In genomic region chr9:122897969-122898368, GRCh38 we compare ENCODE assay signal across 15 cellular contexts. TPM values are rescaled to one million over a fixed set of nuclear protein-coding genes. Genes with fewer than 3 reads are reported as not detected.
DNase-seq lines count a peak whose midpoint lies in the region; ATAC-seq, FAIRE-seq and TF ChIP-seq lines count a peak whose summit lies in the region.
"Had no signal": no experiment of that assay in that cellular context is flagged by ENCODE, and none has a peak within 500 bp of the region (broad histone marks: within the 10 kb centered on the region; RNA-seq: fewer than 3 reads in every experiment).

No MANE protein-coding gene starts in this region.

- H3K79me2 ChIP-seq in keratinocyte (ENCODE audit: control insufficient read depth, insufficient read depth, low read length): peaks cover 71% of the 10 kb centered on the region

- intact Hi-C loops in activated CD8-positive, alpha-beta T cell treated with anti-CD3 and anti-CD28 coated beads for 36 hours (cut with micrococcal nuclease): no loop called here

- CTCF ChIA-PET in activated CD8-positive, alpha-beta T cell treated with anti-CD3 and anti-CD28 coated beads for 36 hours (lab: Charles Lee): interaction anchor here (0.9 to 1.6 kb wide), 3 partner anchors 8 to 93 kb away, joined by 3 to 4 read pairs (median 3); no protein-coding TSS in a partner anchor

- dilution Hi-C loops in keratinocyte (cut with MboI; ENCODE audit: extremely low pct_ligation_motif_present, low sequenced_read_pairs): no loop called here

- POLR2A ChIA-PET in activated CD8-positive, alpha-beta T cell treated with anti-CD3 and anti-CD28 coated beads for 36 hours (lab: Charles Lee): no interaction called here

- no peak overlapping the region for H3K4me3 Mint-ChIP-seq in activated CD8-positive, alpha-beta T cell treated with anti-CD3 and anti-CD28 coated beads for 36 hours

- no peak for TF ChIP-seq CTCF in activated CD8-positive, alpha-beta T cell treated with anti-CD3 and anti-CD28 coated beads for 36 hours (IDR thresholded peaks at IDR 0.05)
- TF ChIP-seq CTCF in keratinocyte (optimal IDR thresholded peaks at IDR 0.05 in 1 of 3, IDR thresholded peaks at IDR 0.05 in 1 of 3, conservative IDR thresholded peaks at IDR 0.05 in 1 of 3; ENCODE audit: extremely low read depth in 1 of 3, insufficient read depth in 2 of 3, low read length in 3 of 3) (no peak), omental fat pad (IDR thresholded peaks at IDR 0.05) (no peak)

- peak overlapping the region; percentile 50 for H3K27ac Mint-ChIP-seq in activated CD8-positive, alpha-beta T cell treated with anti-CD3 and anti-CD28 coated beads for 36 hours

- H3K9me1 ChIP-seq in keratinocyte (ENCODE audit: control insufficient read depth, extremely low read depth, insufficient read depth, low read length): no peaks in the 10 kb centered on the region

- peaks cover 31% of the 10 kb centered on the region for H3K4me1 Mint-ChIP-seq in activated CD8-positive, alpha-beta T cell treated with anti-CD3 and anti-CD28 coated beads for 36 hours (ENCODE audit: low read depth)

- H3K27me3 ChIP-seq in BLaER1 (no peaks in the 10 kb centered on the region), keratinocyte (ENCODE audit: control insufficient read depth, extremely low read depth, insufficient read depth, low read length) (no peaks in the 10 kb centered on the region)

- H3K27ac ChIP-seq in BLaER1 (no peak overlapping the region), keratinocyte (ENCODE audit: control insufficient read depth, insufficient read depth, low read length) (peak overlapping the region; percentile 38)
- H3K27ac ChIP-seq: WERI-Rb-1 had no signal

- H3K9me3 ChIP-seq in BLaER1 (no peaks in the 10 kb centered on the region), keratinocyte (ENCODE audit: control insufficient read depth, low read depth, low read length) (no peaks in the 10 kb centered on the region)

- no peak overlapping the region for H2AFZ ChIP-seq in keratinocyte (ENCODE audit: control insufficient read depth, low read length)

- no peak for ATAC-seq in activated CD8-positive, alpha-beta T cell treated with anti-CD3 and anti-CD28 coated beads for 36 hours
- no peak for ATAC-seq in omental fat pad (ENCODE audit: low FRiP score)

- H3K9me3 Mint-ChIP-seq in activated CD8-positive, alpha-beta T cell treated with anti-CD3 and anti-CD28 coated beads for 36 hours: no peaks in the 10 kb centered on the region

- H3K36me3 ChIP-seq in BLaER1 (peaks cover 46% of the 10 kb centered on the region), keratinocyte (ENCODE audit: control insufficient read depth in 2 of 2, extremely low read depth in 1 of 2, insufficient read depth in 2 of 2, low read length in 2 of 2) (peaks cover 3 to 9% of the 10 kb centered on the region in 2 experiments)

- H4K20me1 ChIP-seq in BLaER1 (peaks cover 98% of the 10 kb centered on the region), keratinocyte (ENCODE audit: control insufficient read depth, extremely low read depth, insufficient read depth, low read length) (no peaks in the 10 kb centered on the region)

- DNase-seq in GM19239 (ENCODE audit: insufficient read length, low spot score): no peak
- no peak for DNase-seq in activated CD8-positive, alpha-beta T cell treated with anti-CD3 and anti-CD28 coated beads for 36 hours
- DNase-seq in keratinocyte (ENCODE audit: low read depth, low spot score): no peak
- DNase-seq in NCI-H446 (lab: John Stamatoyannopoulos, UW): no peak
- no peak for DNase-seq in omental fat pad (ENCODE audit: low spot score)
- DNase-seq in medulla oblongata (ENCODE audit: extremely low spot score): no peak
- no peak for DNase-seq in NCI-H1105 (lab: John Stamatoyannopoulos, UW)
- DNase-seq: effector CD8-positive, alpha-beta T cell; NCI-H2171 treated with DMSO at 0.1 percent for 48 hours; retina; stimulated activated CD4-positive, alpha-beta T cell treated with anti-CD3 and anti-CD28 coated beads, Interleukin-4, amount 100 ng/mL, for 24 hours; stimulated activated naive CD4-positive, alpha-beta T cell treated with Interleukin-2 at 50 U/mL for 16 hours had no signal

- peaks cover 22% of the 10 kb centered on the region for H3K36me3 Mint-ChIP-seq in activated CD8-positive, alpha-beta T cell treated with anti-CD3 and anti-CD28 coated beads for 36 hours (ENCODE audit: low read depth)

- H3K9ac ChIP-seq in BLaER1: no peak overlapping the region
- peak overlapping the region; percentile 7 for H3K9ac ChIP-seq in keratinocyte (ENCODE audit: control insufficient read depth, extremely low read depth, insufficient read depth, low read length)

- H3K4me1 ChIP-seq in BLaER1 (peaks cover 50% of the 10 kb centered on the region), keratinocyte (ENCODE audit: control insufficient read depth, extremely low read depth, insufficient read depth, low read length) (peaks cover 12% of the 10 kb centered on the region)

- no peak overlapping the region for H3K4me3 ChIP-seq in BLaER1
- no peak overlapping the region for H3K4me3 ChIP-seq in keratinocyte (ENCODE audit: control insufficient read depth in 2 of 3, extremely low read depth in 1 of 3, insufficient read depth in 2 of 3, low read depth in 1 of 3, low read length in 3 of 3)

- no peaks in the 10 kb centered on the region for H3K27me3 Mint-ChIP-seq in activated CD8-positive, alpha-beta T cell treated with anti-CD3 and anti-CD28 coated beads for 36 hours

- H3K4me2 ChIP-seq in BLaER1 (peak overlapping the region; percentile 7), keratinocyte (ENCODE audit: control insufficient read depth, extremely low read depth, insufficient read depth, low read depth, low read length) (peak overlapping the region; percentile 31)

- FAIRE-seq in GM19239 (lab: Jason Lieb, UNC) (peak; percentile 60), keratinocyte (lab: Jason Lieb, UNC) (no peak)
- FAIRE-seq: frontal cortex had no signal

RNA-seq across cellular contexts. Expression of gene RC3H2, which starts 7.2 kb away (rescaled TPM):
- total RNA-seq in activated CD8-positive, alpha-beta T cell treated with anti-CD3 and anti-CD28 coated beads for 36 hours: 10 to 100 TPM; 22.7 to 22.8 TPM
- 31.0 to 35.0 TPM (median 34.2 TPM) in 3 replicates for polyA plus RNA-seq in keratinocyte
- polyA plus RNA-seq in keratinocyte (2011; ENCODE audit: low read depth): 15.1 TPM
- polyA plus RNA-seq in keratinocyte (2011; cell fraction: cytosol; rRNA removed): 19.9 and 37.4 TPM in 2 replicates
- 28.8 and 32.6 TPM in 2 replicates for polyA plus RNA-seq in keratinocyte (2011; cell fraction: nucleus; rRNA removed)
- polyA plus RNA-seq in keratinocyte (2012; ENCODE audit: low replicate concordance): 15.4 and 23.0 TPM in 2 replicates
- polyA minus RNA-seq in keratinocyte: 30.9 to 108 TPM (median 90.8 TPM) in 3 replicates
- polyA minus RNA-seq in keratinocyte (2011; cell fraction: cytosol; rRNA and poly(A)+ RNA removed): 55.1 TPM
- 53.1 and 89.8 TPM in 2 replicates for polyA minus RNA-seq in keratinocyte (2011; cell fraction: nucleus; rRNA and poly(A)+ RNA removed)
- total RNA-seq in omental fat pad: 10 to 100 TPM; 30.5 to 63.5 (median 41.3) TPM

RNA-seq across cellular contexts. Expression of gene ZBTB6, which starts 15.2 kb away (rescaled TPM):
- 1 to 10 TPM; 9.7 to 9.8 TPM for total RNA-seq in activated CD8-positive, alpha-beta T cell treated with anti-CD3 and anti-CD28 coated beads for 36 hours
- 4.9 to 7.3 TPM (median 5.7 TPM) in 3 replicates for polyA plus RNA-seq in keratinocyte
- polyA plus RNA-seq in keratinocyte (2011; ENCODE audit: low read depth): 2.5 TPM
- 2.1 and 4.8 TPM in 2 replicates for polyA plus RNA-seq in keratinocyte (2011; cell fraction: cytosol; rRNA removed)
- polyA plus RNA-seq in keratinocyte (2011; cell fraction: nucleus; rRNA removed): 4.5 and 5.5 TPM in 2 replicates
- polyA plus RNA-seq in keratinocyte (2012; ENCODE audit: low replicate concordance): 3.6 and 6.3 TPM in 2 replicates
- polyA minus RNA-seq in keratinocyte: 1.0 to 9.0 TPM (median 6.3 TPM) in 3 replicates
- 3.5 TPM for polyA minus RNA-seq in keratinocyte (2011; cell fraction: cytosol; rRNA and poly(A)+ RNA removed)
- polyA minus RNA-seq in keratinocyte (2011; cell fraction: nucleus; rRNA and poly(A)+ RNA removed): 7.1 and 12.3 TPM in 2 replicates
- total RNA-seq in omental fat pad: 10 to 100 TPM in 1 of 4 donors, 1 to 10 TPM in 3; 4.7 to 11.5 (median 7.2) TPM

RNA-seq across cellular contexts. Expression of gene ZBTB26, which starts 33.3 kb away (rescaled TPM):
- 1 to 10 TPM; 5.3 to 6.2 TPM for total RNA-seq in activated CD8-positive, alpha-beta T cell treated with anti-CD3 and anti-CD28 coated beads for 36 hours
- 2.4 to 4.1 TPM (median 2.7 TPM) in 3 replicates for polyA plus RNA-seq in keratinocyte
- 0.65 TPM for polyA plus RNA-seq in keratinocyte (2011; ENCODE audit: low read depth)
- polyA plus RNA-seq in keratinocyte (2011; cell fraction: cytosol; rRNA removed): 1.1 and 2.2 TPM in 2 replicates
- 6.1 and 7.3 TPM in 2 replicates for polyA plus RNA-seq in keratinocyte (2011; cell fraction: nucleus; rRNA removed)
- polyA plus RNA-seq in keratinocyte (2012; ENCODE audit: low replicate concordance): 1.4 and 1.5 TPM in 2 replicates
- 0.26 to 3.8 TPM (median 2.4 TPM) in 3 replicates for polyA minus RNA-seq in keratinocyte
- 0.77 TPM for polyA minus RNA-seq in keratinocyte (2011; cell fraction: cytosol; rRNA and poly(A)+ RNA removed)
- polyA minus RNA-seq in keratinocyte (2011; cell fraction: nucleus; rRNA and poly(A)+ RNA removed): 2.1 and 3.3 TPM in 2 replicates
- total RNA-seq in omental fat pad: 1 to 10 TPM; 3.1 to 7.3 (median 3.6) TPM

RNA-seq across cellular contexts. Expression of gene RABGAP1, which starts 42.9 kb away (rescaled TPM):
- total RNA-seq in activated CD8-positive, alpha-beta T cell treated with anti-CD3 and anti-CD28 coated beads for 36 hours: 10 to 100 TPM; 19.8 to 22.0 TPM
- 32.9 to 40.6 TPM (median 34.1 TPM) in 3 replicates for polyA plus RNA-seq in keratinocyte
- 64.4 TPM for polyA plus RNA-seq in keratinocyte (2011; ENCODE audit: low read depth)
- 18.3 and 36.3 TPM in 2 replicates for polyA plus RNA-seq in keratinocyte (2011; cell fraction: cytosol; rRNA removed)
- 41.7 and 47.8 TPM in 2 replicates for polyA plus RNA-seq in keratinocyte (2011; cell fraction: nucleus; rRNA removed)
- 21.8 and 23.2 TPM in 2 replicates for polyA plus RNA-seq in keratinocyte (2012; ENCODE audit: low replicate concordance)
- polyA minus RNA-seq in keratinocyte: 27.1 to 66.3 TPM (median 50.6 TPM) in 3 replicates
- 17.6 TPM for polyA minus RNA-seq in keratinocyte (2011; cell fraction: cytosol; rRNA and poly(A)+ RNA removed)
- 43.5 and 88.0 TPM in 2 replicates for polyA minus RNA-seq in keratinocyte (2011; cell fraction: nucleus; rRNA and poly(A)+ RNA removed)
- total RNA-seq in omental fat pad: 10 to 100 TPM; 38.3 to 78.3 (median 48.5) TPM
